28 cellular contexts compared by ENCODE assay signal in genomic region chr4:108555701-108556100, GRCh38.
"Had no signal": no experiment of that assay in that cellular context is flagged by ENCODE, and none has a peak within 500 bp of the region (broad histone marks: within the 10 kb centered on the region; RNA-seq: fewer than 3 reads in every experiment).

No MANE protein-coding gene starts in this region.

- H3K79me2 ChIP-seq: hepatocyte had no signal

- H3K27me3 ChIP-seq: esophagus muscularis mucosa, hepatocyte, neutrophil, sigmoid colon, tibial artery, upper lobe of left lung, uterus had no signal

- H3K27me3 Mint-ChIP-seq: dendritic cell treated with granulocyte-macrophage colony-stimulating factor and Interleukin-4, amounts not matched to agents 40 ng/mL and 50 ng/mL, for 4 days; naive thymus-derived CD4-positive, alpha-beta T cell had no signal

- H3K36me3 Mint-ChIP-seq: stimulated activated effector memory CD8-positive, alpha-beta T cell treated with anti-CD3 and anti-CD28 coated beads, Interleukin-12 subunit alpha, Interleukin-12 subunit beta, amount 100 ng/mL, for 72 hours had no signal

- H3K36me3 ChIP-seq: esophagus muscularis mucosa, neutrophil, sigmoid colon, tibial artery, upper lobe of left lung, uterus had no signal

- FAIRE-seq: colon, kidney, small intestine had no signal

- H3K27ac ChIP-seq: epithelial cell of prostate, esophagus muscularis mucosa, foreskin keratinocyte, hepatocyte, neutrophil, sigmoid colon, tibial artery, upper lobe of left lung, uterus had no signal

- H2AFZ ChIP-seq: hepatocyte had no signal

- H3K4me1 Mint-ChIP-seq: stimulated activated effector memory CD8-positive, alpha-beta T cell treated with anti-CD3 and anti-CD28 coated beads, Interleukin-12 subunit alpha, Interleukin-12 subunit beta, amount 100 ng/mL, for 72 hours had no signal

- H3K9me3 Mint-ChIP-seq: dendritic cell treated with granulocyte-macrophage colony-stimulating factor and Interleukin-4, amounts not matched to agents 40 ng/mL and 50 ng/mL, for 4 days; effector memory CD8-positive, alpha-beta T cell had no signal

- H3K4me3 ChIP-seq: esophagus muscularis mucosa, hepatocyte, lung, sigmoid colon, tibial artery, upper lobe of left lung, uterus had no signal

- DNase-seq: effector memory CD8-positive, alpha-beta T cell; foreskin keratinocyte; head of caudate nucleus; kidney; left cardiac atrium; left ventricle myocardium superior; mesenchymal stem cell; midbrain; naive thymus-derived CD4-positive, alpha-beta T cell; nephron progenitor cell; posterior cingulate gyrus; sigmoid colon; small intestine; stimulated activated CD4-positive, alpha-beta T cell treated with anti-CD3 and anti-CD28 coated beads, Interleukin-12 subunit alpha, Interleukin-12 subunit beta, amount 100 ng/mL, for 4 hours; stimulated activated CD4-positive, alpha-beta T cell treated with anti-CD3 and anti-CD28 coated beads, Interleukin-2, amount 100 ng/mL, for 48 hours; stimulated activated CD8-positive, alpha-beta memory T cell treated with anti-CD3 and anti-CD28 coated beads, Interleukin-4, amount 100 ng/mL, for 48 hours; stimulated activated naive CD8-positive, alpha-beta T cell treated with anti-CD3 and anti-CD28 coated beads, Interleukin-15, Interleukin-2, amounts not matched to agents 100 U/mL and 50 U/mL, for 24 hours; tibial artery; upper lobe of left lung; uterus had no signal

- H3K4me2 ChIP-seq: hepatocyte had no signal

- H3K4me1 ChIP-seq: foreskin keratinocyte, sigmoid colon, tibial artery, uterus had no signal

- H3K27ac Mint-ChIP-seq: dendritic cell treated with granulocyte-macrophage colony-stimulating factor and Interleukin-4, amounts not matched to agents 40 ng/mL and 50 ng/mL, for 4 days; effector memory CD8-positive, alpha-beta T cell; nephron progenitor cell; stimulated activated effector memory CD8-positive, alpha-beta T cell treated with anti-CD3 and anti-CD28 coated beads, Interleukin-12 subunit alpha, Interleukin-12 subunit beta, amount 100 ng/mL, for 72 hours had no signal

- H3K4me3 Mint-ChIP-seq: dendritic cell treated with granulocyte-macrophage colony-stimulating factor and Interleukin-4, amounts not matched to agents 40 ng/mL and 50 ng/mL, for 4 days; effector memory CD8-positive, alpha-beta T cell; naive thymus-derived CD4-positive, alpha-beta T cell; nephron progenitor cell; stimulated activated effector memory CD8-positive, alpha-beta T cell treated with anti-CD3 and anti-CD28 coated beads, Interleukin-12 subunit alpha, Interleukin-12 subunit beta, amount 100 ng/mL, for 72 hours had no signal

- H3K9me3 ChIP-seq: neutrophil, sigmoid colon, tibial artery, upper lobe of left lung, uterus had no signal
